In the genomic region with DNA sequence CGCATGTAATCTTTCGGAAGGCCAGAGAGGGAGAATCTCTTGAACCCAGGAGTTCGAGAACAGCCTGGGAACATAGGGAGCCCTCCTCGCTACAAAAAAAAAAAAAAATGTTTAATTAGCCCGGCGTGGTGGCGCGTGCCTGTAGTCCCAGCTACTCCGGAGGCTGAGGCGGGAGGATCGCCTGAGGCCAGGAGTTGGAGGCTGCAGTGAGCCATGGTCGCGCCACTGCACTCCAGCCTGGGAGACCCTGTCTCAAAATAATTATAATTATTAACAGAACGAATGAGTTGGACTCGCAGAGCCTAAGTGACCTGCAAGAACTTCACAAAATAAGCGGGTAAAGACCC, we compare ENCODE assay signal across 1 cellular context.
A peak's percentile ranks its signal among the peaks of the same experiment; 100 is the strongest.
TF ChIP-seq lines count a peak whose summit lies in the region.

No MANE protein-coding gene starts in this region.

TF ChIP-seq in GM12878, 131 proteins besides CTCF, POLR2A, EP300 and RAD21:
- TF ChIP-seq PAX5 (IDR thresholded peaks at IDR 0.05; ENCODE audit: borderline replicate concordance, low read depth, low read length) (no peak), MYC (IDR thresholded peaks at IDR 0.05; ENCODE audit: insufficient read depth, insufficient read length, insufficient replicate concordance, low read length, severe bottlenecking) (no peak), BACH1 (IDR thresholded peaks at IDR 0.05; ENCODE audit: borderline replicate concordance) (0 out of 2 replicates have a peak, but pooled peaks have one; percentile 18), BMI1 (IDR thresholded peaks at IDR 0.05; ENCODE audit: borderline replicate concordance) (no peak), ZNF622 (IDR thresholded peaks at IDR 0.05) (no peak), ZZZ3 (IDR thresholded peaks at IDR 0.05; ENCODE audit: control insufficient read depth, insufficient read length, low read depth) (no peak), SMARCA5 (IDR thresholded peaks at IDR 0.05) (no peak)
- TF ChIP-seq, protein P1, sequence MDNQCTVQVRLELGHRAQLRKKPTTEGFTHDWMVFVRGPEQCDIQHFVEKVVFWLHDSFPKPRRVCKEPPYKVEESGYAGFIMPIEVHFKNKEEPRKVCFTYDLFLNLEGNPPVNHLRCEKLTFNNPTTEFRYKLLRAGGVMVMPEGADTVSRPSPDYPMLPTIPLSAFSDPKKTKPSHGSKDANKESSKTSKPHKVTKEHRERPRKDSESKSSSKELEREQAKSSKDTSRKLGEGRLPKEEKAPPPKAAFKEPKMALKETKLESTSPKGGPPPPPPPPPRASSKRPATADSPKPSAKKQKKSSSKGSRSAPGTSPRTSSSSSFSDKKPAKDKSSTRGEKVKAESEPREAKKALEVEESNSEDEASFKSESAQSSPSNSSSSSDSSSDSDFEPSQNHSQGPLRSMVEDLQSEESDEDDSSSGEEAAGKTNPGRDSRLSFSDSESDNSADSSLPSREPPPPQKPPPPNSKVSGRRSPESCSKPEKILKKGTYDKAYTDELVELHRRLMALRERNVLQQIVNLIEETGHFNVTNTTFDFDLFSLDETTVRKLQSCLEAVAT (IDR thresholded peaks at IDR 0.05): 0 out of 2 replicates have a peak, but pooled peaks have one; percentile 60
